Comparison of ENCODE assay signal across 5 cellular contexts in genomic region chr10:46871583-46871982, GRCh38. TPM values are rescaled to one million over a fixed set of nuclear protein-coding genes. Genes with fewer than 3 reads are reported as not detected.
"Had no signal": no experiment of that assay in that cellular context is flagged by ENCODE, and none has a peak within 500 bp of the region (broad histone marks: within the 10 kb centered on the region; RNA-seq: fewer than 3 reads in every experiment).

No MANE protein-coding gene starts in this region.

RNA-seq across cellular contexts. Expression of gene PTPN20, which starts 39.6 kb away (rescaled TPM):
- total RNA-seq: GM23338, H1, H9, HT-29, IMR-90 had no signal
- polyA plus RNA-seq: H1 had no signal
